In the genomic region with DNA sequence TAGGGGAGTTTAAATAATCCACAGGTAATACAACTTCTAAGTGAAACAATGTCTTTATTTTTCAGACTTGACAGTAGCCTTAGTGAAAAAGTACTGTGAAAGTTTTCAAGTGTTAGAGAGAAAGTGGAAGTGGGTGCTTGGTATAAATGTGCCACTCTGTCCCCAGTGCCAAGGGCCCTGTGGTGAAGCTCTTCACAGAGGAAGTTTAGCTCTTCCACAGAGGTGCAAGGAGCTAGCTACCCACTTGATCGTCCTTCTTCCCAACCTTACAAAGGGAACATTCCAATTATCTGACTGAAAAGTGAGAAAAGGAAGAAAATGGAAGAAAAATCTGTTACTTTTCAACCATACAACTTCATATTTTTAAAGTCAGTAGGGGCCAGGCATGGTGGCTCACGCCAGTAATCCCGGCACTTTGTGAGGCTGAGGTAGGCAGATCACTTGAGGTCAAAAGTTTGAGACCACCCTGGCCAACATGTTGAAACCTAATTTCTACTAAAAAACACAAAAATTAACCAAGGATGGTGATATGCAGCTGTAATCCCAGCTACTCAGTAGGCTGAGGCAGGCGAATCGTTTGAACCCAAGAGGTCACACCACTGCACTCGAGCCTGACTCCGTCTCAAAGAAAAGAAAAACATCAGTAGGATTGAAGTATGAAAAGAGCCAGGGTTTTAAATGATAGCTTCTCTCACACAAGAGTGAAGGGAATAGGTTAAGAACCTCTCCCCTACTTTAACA, we compare ENCODE assay signal across 10 cellular contexts. TPM values are rescaled to one million over a fixed set of nuclear protein-coding genes. Genes with fewer than 3 reads are reported as not detected.
DNase-seq lines count a peak whose midpoint lies in the region; ATAC-seq and TF ChIP-seq lines count a peak whose summit lies in the region.
"Had no signal": no experiment of that assay in that cellular context is flagged by ENCODE, and none has a peak within 500 bp of the region (broad histone marks: within the 10 kb centered on the region; RNA-seq: fewer than 3 reads in every experiment).

No MANE protein-coding gene starts in this region.

- TF ChIP-seq POLR2A in IMR-90 (IDR thresholded peaks at IDR 0.05; ENCODE audit: low read depth, low read length), result no peak

- peaks cover 54% of the 10 kb centered on the region for H3K4me1 Mint-ChIP-seq in memory B cell

- no peaks in the 10 kb centered on the region; the same call in 1 of the 2 replicates for H3K4me1 ChIP-seq in IMR-90 (ENCODE audit: control insufficient read depth, insufficient read depth, low read length)
- H3K4me1 ChIP-seq: right lobe of liver had no signal

- in situ Hi-C loops in IMR-90 (cut with MboI; ENCODE audit: low sequenced_read_pairs), result no loop called here

- dilution Hi-C loops in IMR-90 (cut with HindIII; ENCODE audit: low sequenced_read_pairs, unreplicated experiment), result no loop called here

- peak overlapping the region; percentile 18; the same call in 1 of the 2 replicates for H3K18ac ChIP-seq in IMR-90 (ENCODE audit: low read depth, low read length)

- peak; percentile 55 for ATAC-seq in GM18498 (IDR thresholded peaks at IDR 0.05; ENCODE audit: unreplicated experiment)
- ATAC-seq in GM21367 (IDR thresholded peaks at IDR 0.05; ENCODE audit: unreplicated experiment), result peak; percentile 35
- ATAC-seq in IMR-90 (ENCODE audit: low read depth), result no peak
- ATAC-seq in memory B cell (ENCODE audit: low read depth), result peak; percentile 36

- H2AK5ac ChIP-seq in IMR-90 (ENCODE audit: low read depth, low read length), result no peak overlapping the region

- no peak overlapping the region for H3K9ac ChIP-seq in IMR-90 (ENCODE audit: low read depth, low read length)

- no peaks in the 10 kb centered on the region for H3K27me3 Mint-ChIP-seq in memory B cell

- H3K4ac ChIP-seq in IMR-90 (ENCODE audit: low read depth, low read length), result no peak overlapping the region

- no peak for TF ChIP-seq RAD21 in IMR-90 (IDR thresholded peaks at IDR 0.05; ENCODE audit: low read length)

- no peak overlapping the region for H2BK5ac ChIP-seq in IMR-90 (ENCODE audit: low read depth, low read length, poor library complexity, severe bottlenecking)

- H3K4me3 ChIP-seq in IMR-90 (ENCODE audit: insufficient read depth, low read depth, low read length), result no peak overlapping the region
- H3K4me3 ChIP-seq: right lobe of liver, SK-N-MC had no signal

- H2AK9ac ChIP-seq in IMR-90 (replicated peaks; ENCODE audit: low read depth, low read length, poor library complexity), result no peak overlapping the region

- intact Hi-C loops in IMR-90 (cut with micrococcal nuclease), result no loop called here

- peaks cover 15% of the 10 kb centered on the region for H3K36me3 Mint-ChIP-seq in memory B cell

- H2BK15ac ChIP-seq in IMR-90 (ENCODE audit: low read depth, low read length), result no peak overlapping the region

- H3K79me1 ChIP-seq in IMR-90 (ENCODE audit: low read depth in 1 of 2, low read length in 2 of 2), result no peaks in the 10 kb centered on the region

- H2BK20ac ChIP-seq in IMR-90 (ENCODE audit: low read depth, low read length), result no peak overlapping the region

- peak overlapping the region; percentile 89 for H3K4me3 Mint-ChIP-seq in memory B cell

- no peak for TF ChIP-seq CTCF in IMR-90 (conservative IDR thresholded peaks at IDR 0.05; ENCODE audit: low read depth, low read length)

- H3K27ac Mint-ChIP-seq in memory B cell, result peak overlapping the region; percentile 98

- H4K5ac ChIP-seq in IMR-90 (ENCODE audit: low read depth, low read length), result no peak overlapping the region

- H4K20me1 ChIP-seq in IMR-90 (ENCODE audit: insufficient read depth, low read length), result no peaks in the 10 kb centered on the region

- H2BK120ac ChIP-seq in IMR-90 (ENCODE audit: low read depth, low read length), result no peak overlapping the region

- H4K91ac ChIP-seq in IMR-90 (ENCODE audit: insufficient read depth, low read depth, low read length), result no peak overlapping the region

- H3K23ac ChIP-seq in IMR-90 (ENCODE audit: low read depth, low read length), result no peak overlapping the region

- CTCF ChIA-PET in IMR-90 (lab: Yijun Ruan, JAX), result no interaction called here

- WGBS in IMR-90 (ENCODE audit: extremely low coverage in 2 of 2, insufficient read length in 1 of 2), 2 experiments, result no CpG with 5 or more reads among the region's 7 CpGs

- no peak for DNase-seq in IMR-90
- no peak for DNase-seq in memory B cell (ENCODE audit: low spot score in 2 of 2)
- DNase-seq in NK-92 treated with Interleukin-12 subunit alpha and Interleukin-12 subunit beta, amount 100 ng/mL, for 24 hours (lab: John Stamatoyannopoulos, UW), result no peak
- DNase-seq in 8988T, result no peak
- no peak for DNase-seq in OCI-M2 (lab: John Stamatoyannopoulos, UW; ENCODE audit: unreplicated experiment)
- DNase-seq: right lobe of liver had no signal

- no peak overlapping the region for H3K27ac ChIP-seq in IMR-90 (ENCODE audit: insufficient read depth, low read length)
- H3K27ac ChIP-seq: right lobe of liver, SK-N-MC had no signal

- no peak overlapping the region for H4K8ac ChIP-seq in IMR-90 (ENCODE audit: low read depth in 2 of 2, low read length in 2 of 2)

- no peak overlapping the region for H3K56ac ChIP-seq in IMR-90 (ENCODE audit: extremely low read depth, insufficient read depth, low read length)

- H3K27me3 ChIP-seq in IMR-90 (ENCODE audit: control insufficient read depth, insufficient read depth, low read length), result no peaks in the 10 kb centered on the region
- H3K27me3 ChIP-seq: right lobe of liver had no signal

- peaks cover 10% of the 10 kb centered on the region for H3K9me3 Mint-ChIP-seq in memory B cell

- H2AFZ ChIP-seq in IMR-90 (replicated peaks; ENCODE audit: low read length, poor library complexity), result peak overlapping the region; percentile 53

- no peak overlapping the region for H3K4me2 ChIP-seq in IMR-90 (ENCODE audit: low read depth, low read length)

- H3K36me3 ChIP-seq in IMR-90 (ENCODE audit: control insufficient read depth, insufficient read depth, low read length), result no peaks in the 10 kb centered on the region
- H3K36me3 ChIP-seq: right lobe of liver had no signal

- H3K9me1 ChIP-seq in IMR-90 (ENCODE audit: insufficient read depth, low read length), result no peaks in the 10 kb centered on the region

- POLR2A ChIA-PET in IMR-90 (lab: Charles Lee; ENCODE audit: unreplicated experiment), result no interaction called here

- H3K9me3 ChIP-seq in IMR-90 (ENCODE audit: control insufficient read depth, insufficient read depth, low read length), result no peaks in the 10 kb centered on the region
- H3K9me3 ChIP-seq: right lobe of liver had no signal

- H3K14ac ChIP-seq in IMR-90 (replicated peaks; ENCODE audit: low read depth, low read length), result no peak overlapping the region

- BruUV-seq in IMR-90 (replicated peaks; lab: Mats Ljungman, UMichigan), result no TSS peak

TF ChIP-seq in IMR-90, 13 proteins besides CTCF, POLR2A, EP300 and RAD21:
- TF ChIP-seq FOS (IDR thresholded peaks at IDR 0.05; ENCODE audit: low read depth, low read length), result no peak
- TF ChIP-seq MXI1 (IDR thresholded peaks at IDR 0.05; ENCODE audit: borderline replicate concordance, low read depth, low read length), result no peak
- TF ChIP-seq, protein P1, sequence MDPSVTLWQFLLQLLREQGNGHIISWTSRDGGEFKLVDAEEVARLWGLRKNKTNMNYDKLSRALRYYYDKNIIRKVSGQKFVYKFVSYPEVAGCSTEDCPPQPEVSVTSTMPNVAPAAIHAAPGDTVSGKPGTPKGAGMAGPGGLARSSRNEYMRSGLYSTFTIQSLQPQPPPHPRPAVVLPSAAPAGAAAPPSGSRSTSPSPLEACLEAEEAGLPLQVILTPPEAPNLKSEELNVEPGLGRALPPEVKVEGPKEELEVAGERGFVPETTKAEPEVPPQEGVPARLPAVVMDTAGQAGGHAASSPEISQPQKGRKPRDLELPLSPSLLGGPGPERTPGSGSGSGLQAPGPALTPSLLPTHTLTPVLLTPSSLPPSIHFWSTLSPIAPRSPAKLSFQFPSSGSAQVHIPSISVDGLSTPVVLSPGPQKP (IDR thresholded peaks at IDR 0.05; ENCODE audit: borderline replicate concordance, low read depth, low read length), result no peak
- no peak for TF ChIP-seq NFE2L2 (IDR thresholded peaks at IDR 0.05; ENCODE audit: low read depth, low read length)
- no peak for TF ChIP-seq RCOR1 (IDR thresholded peaks at IDR 0.05; ENCODE audit: insufficient replicate concordance, low read length)
- TF ChIP-seq MAZ (IDR thresholded peaks at IDR 0.05; ENCODE audit: borderline replicate concordance, low read depth, low read length), result no peak
- TF ChIP-seq RFX5 (IDR thresholded peaks at IDR 0.05; ENCODE audit: low read depth, low read length), result no peak

RNA-seq across cellular contexts. Expression of a gene that starts 41.0 kb away (rescaled TPM):
- not detected in 2 replicates for total RNA-seq in IMR-90 (2012; rRNA removed)
- not detected in 2 replicates for polyA plus RNA-seq in IMR-90 (2012; rRNA removed)
- not detected in 2 replicates for polyA plus RNA-seq in IMR-90 (2012; cell fraction: cytosol; rRNA removed)
- 0.06 TPM in 1 of 2 replicates, not detected in the other for polyA plus RNA-seq in IMR-90 (2012; cell fraction: nucleus; rRNA removed; ENCODE audit: low replicate concordance)

RNA-seq across cellular contexts. Expression of a gene that starts 57.4 kb away (rescaled TPM):
- not detected in 2 replicates for total RNA-seq in IMR-90 (2012; rRNA removed)
- not detected in 2 replicates for polyA plus RNA-seq in IMR-90 (2012; rRNA removed)
- not detected in 2 replicates for polyA plus RNA-seq in IMR-90 (2012; cell fraction: cytosol; rRNA removed)
- polyA plus RNA-seq in IMR-90 (2012; cell fraction: nucleus; rRNA removed; ENCODE audit: low replicate concordance), result not detected in 2 replicates
- total RNA-seq: kidney epithelial cell, right lobe of liver had no signal
